In the genomic region with DNA sequence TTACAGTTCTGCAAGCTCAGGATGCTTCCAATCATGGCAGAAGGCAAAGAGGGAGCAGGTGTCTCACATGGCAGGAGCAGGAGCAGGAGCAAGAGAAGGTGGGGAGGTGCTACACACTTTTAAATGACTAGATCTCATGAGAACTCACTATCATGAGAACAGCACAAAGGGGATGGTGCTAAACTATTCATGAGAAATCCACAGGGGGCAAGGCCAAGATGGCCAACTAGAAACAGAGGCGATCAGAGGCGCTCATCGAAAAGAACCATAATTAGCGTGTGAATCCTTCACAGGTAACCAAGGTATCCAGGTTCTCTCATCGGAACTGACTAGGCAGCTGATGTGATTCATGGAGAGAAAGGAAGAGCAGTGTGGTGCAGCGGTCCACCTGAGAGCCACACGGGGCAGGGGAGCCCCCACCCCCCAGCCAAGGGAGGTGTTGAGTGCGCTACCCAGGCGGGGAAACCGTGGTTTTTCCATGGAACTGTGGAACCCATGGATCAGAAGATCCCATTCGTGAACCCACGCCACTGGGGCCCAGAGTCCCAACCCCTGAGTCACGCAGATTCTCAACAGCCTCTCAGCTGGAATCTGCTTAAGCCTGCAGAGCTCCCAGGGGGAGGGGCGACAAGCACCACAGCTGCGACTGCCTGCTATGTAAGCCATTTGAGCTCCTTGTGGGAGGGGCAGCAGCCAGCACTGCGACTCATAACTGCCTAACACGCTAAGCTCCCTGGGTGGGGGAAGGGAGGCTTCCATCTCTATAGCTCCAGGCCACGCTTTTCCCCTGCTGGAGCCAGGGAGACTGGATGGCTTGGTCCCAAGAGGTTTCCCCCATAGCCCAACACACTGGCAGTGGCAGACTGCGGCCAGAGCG, we compare ENCODE assay signal across 11 cellular contexts. TPM values are rescaled to one million over a fixed set of nuclear protein-coding genes. Genes with fewer than 3 reads are reported as not detected.
DNase-seq lines count a peak whose midpoint lies in the region; ATAC-seq and TF ChIP-seq lines count a peak whose summit lies in the region.
"Had no signal": no experiment of that assay in that cellular context is flagged by ENCODE, and none has a peak within 500 bp of the region (broad histone marks: within the 10 kb centered on the region; RNA-seq: fewer than 3 reads in every experiment).

No MANE protein-coding gene starts in this region.

- no peak overlapping the region for H3K27ac ChIP-seq in trophoblast cell (ENCODE audit: low read depth, low read length)
- H3K27ac ChIP-seq in stomach = no peak overlapping the region
- H3K27ac ChIP-seq: 22Rv1, heart right ventricle had no signal

- H3K4me1 ChIP-seq in trophoblast cell (ENCODE audit: control insufficient read depth in 1 of 2, insufficient read depth in 2 of 2, low read length in 2 of 2) = peaks cover 4 to 8% of the 10 kb centered on the region in 2 experiments
- H3K4me1 ChIP-seq in stomach = no peaks in the 10 kb centered on the region
- H3K4me1 ChIP-seq: heart right ventricle had no signal

- no peak overlapping the region for H2BK12ac ChIP-seq in trophoblast cell (ENCODE audit: low read length)

- H4K12ac ChIP-seq in trophoblast cell (ENCODE audit: low read depth, low read length) = no peak overlapping the region

- TF ChIP-seq POLR2A in stomach (IDR thresholded peaks at IDR 0.05) = no peak

- no peak overlapping the region for H2AK5ac ChIP-seq in trophoblast cell (ENCODE audit: low read length)

- H3K18ac ChIP-seq in trophoblast cell (ENCODE audit: low read length) = no peak overlapping the region

- H2AFZ ChIP-seq in trophoblast cell (ENCODE audit: insufficient read depth, low read length, poor library complexity) = no peak overlapping the region

- intact Hi-C loops in stomach (cut with DNase I; ENCODE audit: low total_unique reads) = no loop called here

- H3K27me3 ChIP-seq in trophoblast cell (ENCODE audit: insufficient read depth, low read length) = no peaks in the 10 kb centered on the region
- no peaks in the 10 kb centered on the region for H3K27me3 ChIP-seq in stomach

- no CpG with 5 or more reads among the region's 20 CpGs for WGBS in trophoblast cell (ENCODE audit: extremely low coverage, insufficient coverage, insufficient read length)
- 61 to 77% (median 63%) methylated on average over 7 to 20 of the region's 20 CpGs for WGBS in stomach, 5 donors

- H3K36me3 ChIP-seq in trophoblast cell (ENCODE audit: control insufficient read depth in 1 of 2, insufficient read depth in 2 of 2, low read length in 2 of 2) = no peaks in the 10 kb centered on the region
- no peaks in the 10 kb centered on the region for H3K36me3 ChIP-seq in stomach
- H3K36me3 ChIP-seq: heart right ventricle had no signal

- DNase-seq in DMS 273 (lab: John Stamatoyannopoulos, UW; ENCODE audit: unreplicated experiment) (peak; percentile 23), DMS 273 treated with DMSO at 0.1 percent for 48 hours (lab: John Stamatoyannopoulos, UW) (no peak), NCI-H2171 treated with DMSO at 0.1 percent for 48 hours (lab: John Stamatoyannopoulos, UW) (peak; percentile 56), ecto neural progenitor cell (ENCODE audit: low spot score) (peak; percentile 69), trophoblast cell (peak; percentile 52 to 61), cerebellar cortex (ENCODE audit: low spot score) (no peak), stomach (no peak)
- DNase-seq: heart right ventricle, NCI-H1694 had no signal

- H4K91ac ChIP-seq in trophoblast cell (ENCODE audit: low read depth, low read length) = no peak overlapping the region

- ATAC-seq in HG03135 (IDR thresholded peaks at IDR 0.05; ENCODE audit: unreplicated experiment) = no peak
- ATAC-seq: heart right ventricle had no signal

- H3K14ac ChIP-seq in trophoblast cell (ENCODE audit: low read length) = no peak overlapping the region

- H3K79me1 ChIP-seq in trophoblast cell (ENCODE audit: low read length) = peaks cover 2% of the 10 kb centered on the region

- H4K8ac ChIP-seq in trophoblast cell (ENCODE audit: low read depth, low read length) = peak overlapping the region; percentile 60

- H3K4me2 ChIP-seq in trophoblast cell (ENCODE audit: low read length) = no peak overlapping the region

- H3K4me3 ChIP-seq in trophoblast cell (ENCODE audit: low read depth, low read length) = no peak overlapping the region
- H3K4me3 ChIP-seq in stomach = no peak overlapping the region
- H3K4me3 ChIP-seq: heart right ventricle had no signal

- H3K9me3 ChIP-seq in trophoblast cell (ENCODE audit: insufficient read depth, low read depth, low read length) (no peaks in the 10 kb centered on the region), stomach (no peaks in the 10 kb centered on the region)
- H3K9me3 ChIP-seq: heart right ventricle had no signal

- H2BK120ac ChIP-seq in trophoblast cell (ENCODE audit: insufficient read depth, low read length, poor library complexity) = no peak overlapping the region

- no peak overlapping the region for H3K4ac ChIP-seq in trophoblast cell (ENCODE audit: low read depth, low read length)

- H3K79me2 ChIP-seq in trophoblast cell (ENCODE audit: control insufficient read depth, insufficient read depth, low read length, poor library complexity) = no peaks in the 10 kb centered on the region

- TF ChIP-seq EP300 in stomach (IDR thresholded peaks at IDR 0.05) = no peak

- no peak overlapping the region for H2BK5ac ChIP-seq in trophoblast cell (ENCODE audit: low read depth, low read length, poor library complexity)

- no peak for TF ChIP-seq CTCF in stomach (IDR thresholded peaks at IDR 0.05)

- H3K9ac ChIP-seq in trophoblast cell (ENCODE audit: low read length) = no peak overlapping the region

- H3K23ac ChIP-seq in trophoblast cell (ENCODE audit: low read length) = no peak overlapping the region

RNA-seq across cellular contexts. Expression of a gene that starts 46.7 kb away (rescaled TPM):
- polyA plus RNA-seq in trophoblast cell (2013) = 0.04 TPM in 1 of 2 replicates, not detected in the other
- total RNA-seq in stomach = under 1 TPM in 1 of 5 donors, not detected in 4; 0.73 TPM
- polyA plus RNA-seq in stomach = not detected

Comparison
In these comparisons a context has a peak if more than half of its experiments do, and no peak if none do; other contexts are left out.
1. DNase-seq: peak in DMS 273 (single experiment), NCI-H2171 treated with DMSO at 0.1 percent for 48 hours (single experiment), ecto neural progenitor cell (single experiment) and trophoblast cell (2 of 2); none in DMS 273 treated with DMSO at 0.1 percent for 48 hours (single experiment), cerebellar cortex (single experiment) and stomach (single experiment).